14 cellular contexts compared by ENCODE assay signal in the genomic region with DNA sequence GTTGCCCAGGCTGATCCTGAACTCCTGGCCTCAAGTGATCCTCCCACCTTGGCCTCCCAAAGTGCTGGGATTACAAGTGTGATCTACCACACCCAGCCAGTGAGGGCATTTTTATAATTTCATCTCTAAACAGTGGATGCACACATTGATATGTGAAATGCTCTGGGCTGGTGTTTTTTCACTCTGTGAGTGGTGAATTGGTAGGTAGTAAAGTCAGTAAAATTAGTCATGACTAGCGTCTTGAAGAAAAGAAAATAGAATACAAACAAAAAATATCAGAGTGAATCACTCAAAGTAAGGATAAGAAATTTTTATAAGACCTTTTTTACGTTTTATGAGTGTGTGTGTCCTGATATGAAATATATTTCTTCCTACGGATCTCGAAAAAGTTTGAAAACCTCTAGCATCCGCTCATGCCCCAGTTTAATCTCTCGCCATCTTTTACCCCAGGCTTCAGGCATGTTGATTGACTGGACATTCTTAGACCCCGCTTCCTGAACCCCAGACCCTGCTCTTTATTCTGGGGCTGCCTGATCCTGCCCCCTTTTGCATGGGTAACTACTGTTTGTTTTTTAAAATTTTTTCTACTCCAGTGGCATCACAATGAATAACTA.
"Had no signal": no experiment of that assay in that cellular context is flagged by ENCODE, and none has a peak within 500 bp of the region (broad histone marks: within the 10 kb centered on the region; RNA-seq: fewer than 3 reads in every experiment).

No MANE protein-coding gene starts in this region.

- H3K36me3 ChIP-seq: neural progenitor cell, thyroid gland, vagina had no signal

- H3K4me3 ChIP-seq: heart right ventricle, neural progenitor cell, SK-N-MC, thyroid gland, vagina had no signal

- H3K9me3 ChIP-seq: heart right ventricle, thyroid gland, vagina had no signal

- H3K27me3 ChIP-seq: heart right ventricle, neural progenitor cell, thyroid gland, vagina had no signal

- DNase-seq: activated CD4-positive, CD25-positive, alpha-beta regulatory T cell; aorta; effector CD4-positive, alpha-beta T cell; heart right ventricle; islet precursor cell; mammary epithelial cell; retina; stimulated activated CD4-positive, alpha-beta T cell treated with anti-CD3 and anti-CD28 coated beads, Interleukin-4, amount 100 ng/mL, for 4 hours; thyroid gland had no signal

- ATAC-seq: activated naive CD4-positive, alpha-beta T cell treated with anti-CD3 and anti-CD28 coated beads, Interleukin-2, amount 50 U/mL, for 72 hours; heart right ventricle; left lobe of liver had no signal

- H3K36me3 Mint-ChIP-seq: neural progenitor cell had no signal

- H3K4me3 Mint-ChIP-seq: neural progenitor cell had no signal

- H3K27ac Mint-ChIP-seq: activated naive CD4-positive, alpha-beta T cell treated with anti-CD3 and anti-CD28 coated beads, Interleukin-2, amount 50 U/mL, for 72 hours; neural progenitor cell had no signal

- H3K27ac ChIP-seq: neural progenitor cell, SK-N-MC, vagina had no signal

- H3K9me3 Mint-ChIP-seq: activated naive CD4-positive, alpha-beta T cell treated with anti-CD3 and anti-CD28 coated beads, Interleukin-2, amount 50 U/mL, for 72 hours; neural progenitor cell had no signal
